In genomic region chr14:68819260-68819691, GRCh38 we compare ENCODE assay signal across 8 cellular contexts. TPM values are rescaled to one million over a fixed set of nuclear protein-coding genes. Genes with fewer than 3 reads are reported as not detected.
A peak's percentile ranks its signal among the peaks of the same experiment; 100 is the strongest.
DNase-seq lines count a peak whose midpoint lies in the region; TF ChIP-seq lines count a peak whose summit lies in the region.
"Had no signal": no experiment of that assay in that cellular context is flagged by ENCODE, and none has a peak within 500 bp of the region (broad histone marks: within the 10 kb centered on the region; RNA-seq: fewer than 3 reads in every experiment).

No MANE protein-coding gene starts in this region.

- TF ChIP-seq CTCF in fibroblast of villous mesenchyme (IDR thresholded peaks at IDR 0.05; ENCODE audit: insufficient read depth, low read depth, low read length): no peak
- no peak for TF ChIP-seq CTCF in spleen (IDR thresholded peaks at IDR 0.05 in 8 of 11, conservative IDR thresholded peaks at IDR 0.05 in 3 of 11)

- no peaks in the 10 kb centered on the region for H3K9me3 ChIP-seq in spleen
- H3K9me3 ChIP-seq: body of pancreas had no signal

- DNase-seq in HT-29 (ENCODE audit: low spot score) (peak; percentile 64), fibroblast of villous mesenchyme (ENCODE audit: low read depth) (peak; percentile 87), NCI-H1694 treated with DMSO at 0.1 percent for 48 hours (lab: John Stamatoyannopoulos, UW) (no peak), ACHN (no peak), spleen (no peak)
- peak; percentile 66 for DNase-seq in activated CD4-positive, alpha-beta T cell treated with anti-CD3 and anti-CD28 coated beads, Interleukin-2, amount 10 ng/mL, durations not matched to agents 24 days and 14 days
- peak; percentile 52 for DNase-seq in stimulated activated CD4-positive, alpha-beta T cell treated with anti-CD3 and anti-CD28 coated beads, Interleukin-4, amount 100 ng/mL, for 24 hours

- intact Hi-C loops in activated CD4-positive, alpha-beta T cell treated with anti-CD3 and anti-CD28 coated beads, Interleukin-2, amount 10 ng/mL, durations not matched to agents 24 days and 14 days (cut with micrococcal nuclease): loop anchor here (5.0 to 10.0 kb wide), 3 partner anchors 37 to 1124 kb away; partner anchors contain the start of genes RAD51B, RDH11 and ZFYVE26
- intact Hi-C loops in spleen (cut with DNase I; ENCODE audit: low total_unique reads): no loop called here

- H3K36me3 Mint-ChIP-seq in activated CD4-positive, alpha-beta T cell treated with anti-CD3 and anti-CD28 coated beads, Interleukin-2, amount 10 ng/mL, durations not matched to agents 24 days and 14 days (ENCODE audit: low read depth): no peaks in the 10 kb centered on the region

- peaks cover 56% of the 10 kb centered on the region for H3K4me1 Mint-ChIP-seq in activated CD4-positive, alpha-beta T cell treated with anti-CD3 and anti-CD28 coated beads, Interleukin-2, amount 10 ng/mL, durations not matched to agents 24 days and 14 days

- H3K4me3 Mint-ChIP-seq in activated CD4-positive, alpha-beta T cell treated with anti-CD3 and anti-CD28 coated beads, Interleukin-2, amount 10 ng/mL, durations not matched to agents 24 days and 14 days: peak overlapping the region; percentile 57

- no peaks in the 10 kb centered on the region for H3K27me3 ChIP-seq in spleen (replicated peaks in 1 of 7)
- H3K27me3 ChIP-seq: body of pancreas had no signal

- H3K9me3 Mint-ChIP-seq in activated CD4-positive, alpha-beta T cell treated with anti-CD3 and anti-CD28 coated beads, Interleukin-2, amount 10 ng/mL, durations not matched to agents 24 days and 14 days: no peaks in the 10 kb centered on the region

- H3K4me1 ChIP-seq in spleen: peaks cover 19 to 84% (median 59%) of the 10 kb centered on the region in 6 donors

- no peak for TF ChIP-seq POLR2A in spleen (IDR thresholded peaks at IDR 0.05)

- H3K27ac Mint-ChIP-seq in activated CD4-positive, alpha-beta T cell treated with anti-CD3 and anti-CD28 coated beads, Interleukin-2, amount 10 ng/mL, durations not matched to agents 24 days and 14 days: peak overlapping the region; percentile 87

- peak overlapping the region in 1 of 8 donors; percentile 34 for H3K27ac ChIP-seq in spleen

- in situ Hi-C loops in ACHN (cut with HindIII; ENCODE audit: low pct_ligation_motif_present, low pct_unique_long_range_greater_than_20kb, low sequenced_read_pairs): loop anchor here (25.0 kb wide), 1 partner anchor 882 kb away; no protein-coding TSS in a partner anchor

- 71 to 87% (median 84%) methylated on average over 10 of the region's 10 CpGs for WGBS in spleen, 5 donors

- H3K27me3 Mint-ChIP-seq in activated CD4-positive, alpha-beta T cell treated with anti-CD3 and anti-CD28 coated beads, Interleukin-2, amount 10 ng/mL, durations not matched to agents 24 days and 14 days: no peaks in the 10 kb centered on the region

- no peaks in the 10 kb centered on the region for H3K36me3 ChIP-seq in spleen

- no peak overlapping the region for H3K4me3 ChIP-seq in fibroblast of villous mesenchyme (ENCODE audit: low read depth, low read length)
- no peak overlapping the region for H3K4me3 ChIP-seq in spleen
- H3K4me3 ChIP-seq: body of pancreas had no signal

RNA-seq across cellular contexts. Expression of gene ZFP36L1, which starts 26.4 kb away (rescaled TPM):
- 83.8 and 88.6 TPM in 2 replicates for total RNA-seq in HT-29 (2014; rRNA removed; shearing (Covaris generic))
- 106 TPM in 2 replicates for total RNA-seq in activated CD4-positive, alpha-beta T cell treated with anti-CD3 and anti-CD28 coated beads, Interleukin-2, amount 10 ng/mL, durations not matched to agents 24 days and 14 days
- total RNA-seq in fibroblast of villous mesenchyme (24.2 and 44.5 TPM in 2 replicates), spleen (100 to 1,000 TPM; 274 to 443 (median 324) TPM)
- polyA plus RNA-seq in spleen: 100 to 1,000 TPM in 1 of 3 donors, 10 to 100 TPM in 2; 65.7 to 106 (median 92.4) TPM

Comparison
In these comparisons a context has a peak if more than half of its experiments do, and no peak if none do; other contexts are left out.
1. DNase-seq: peak in HT-29 (single experiment), activated CD4-positive, alpha-beta T cell treated with anti-CD3 and anti-CD28 coated beads, Interleukin-2, amount 10 ng/mL, durations not matched to agents 24 days and 14 days (single experiment), fibroblast of villous mesenchyme (single experiment) and stimulated activated CD4-positive, alpha-beta T cell treated with anti-CD3 and anti-CD28 coated beads, Interleukin-4, amount 100 ng/mL, for 24 hours (single experiment); none in NCI-H1694 treated with DMSO at 0.1 percent for 48 hours (single experiment), ACHN (single experiment) and spleen (single experiment).